24 cellular contexts compared by ENCODE assay signal in the genomic region with DNA sequence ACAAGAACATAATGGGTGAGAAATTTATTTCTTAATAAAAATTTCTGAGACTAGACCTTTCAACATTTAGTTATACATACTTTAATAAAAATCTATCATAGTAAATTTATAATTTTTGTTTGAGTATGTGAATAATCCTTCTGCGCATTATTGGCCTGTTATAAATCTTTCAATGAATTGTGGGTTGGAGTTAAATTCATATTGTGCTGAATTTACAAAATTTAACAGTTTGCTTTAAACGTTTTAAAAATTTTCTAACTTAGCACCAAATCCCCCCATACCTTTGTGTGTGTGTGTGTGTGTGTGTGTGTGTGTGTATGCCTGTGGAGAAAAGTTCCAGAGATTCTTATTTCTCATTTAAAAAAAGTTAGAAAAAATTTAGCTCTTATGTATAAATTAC.
"Had no signal": no experiment of that assay in that cellular context is flagged by ENCODE, and none has a peak within 500 bp of the region (broad histone marks: within the 10 kb centered on the region; RNA-seq: fewer than 3 reads in every experiment).

No MANE protein-coding gene starts in this region.

- FAIRE-seq: kidney had no signal

- H3K9me3 ChIP-seq: gastroesophageal sphincter, psoas muscle, suprapubic skin, transverse colon, upper lobe of right lung, uterus had no signal

- H3K4me1 ChIP-seq: spleen, suprapubic skin, upper lobe of right lung, uterus had no signal

- DNase-seq: dorsolateral prefrontal cortex; effector CD4-positive, alpha-beta T cell; foreskin fibroblast; heart left ventricle; kidney; natural killer cell; posterior cingulate gyrus; psoas muscle; right cardiac atrium; spleen; stimulated activated CD4-positive, alpha-beta T cell treated with anti-CD3 and anti-CD28 coated beads, Interleukin-15, amount 100 ng/mL, for 24 hours; stimulated activated CD4-positive, alpha-beta T cell treated with anti-CD3 and anti-CD28 coated beads, Interleukin-2, amount 100 ng/mL, for 48 hours; stimulated activated naive B cell treated with anti-CD40 and anti-IgM and Interleukin-4, amounts not matched to agents 10 μg/mL and 1 μg/mL and 100 μg/mL, for 72 hours; transverse colon; upper lobe of right lung; uterus had no signal

- H3K36me3 ChIP-seq: gastroesophageal sphincter, heart left ventricle, spleen, suprapubic skin, transverse colon, upper lobe of right lung, uterus had no signal

- H3K4me3 ChIP-seq: dorsolateral prefrontal cortex, gastroesophageal sphincter, heart left ventricle, hepatocyte, lung, psoas muscle, skin epidermis, spleen, suprapubic skin, transverse colon, upper lobe of right lung, uterus had no signal

- H2AFZ ChIP-seq: hepatocyte had no signal

- ATAC-seq: esophagus mucosa; gastroesophageal sphincter; heart left ventricle; left lobe of liver; natural killer cell; psoas muscle; right cardiac atrium; stimulated activated naive B cell treated with anti-CD40 and anti-IgM and Interleukin-4, amounts not matched to agents 10 μg/mL and 1 μg/mL and 100 μg/mL, for 72 hours; upper lobe of right lung had no signal

- H3K27me3 ChIP-seq: dorsolateral prefrontal cortex, gastroesophageal sphincter, heart left ventricle, hepatocyte, spleen, suprapubic skin, transverse colon, upper lobe of right lung, uterus had no signal

- H3K27ac ChIP-seq: dorsolateral prefrontal cortex, epithelial cell of prostate, gastroesophageal sphincter, heart left ventricle, hepatocyte, psoas muscle, skin epidermis, spleen, suprapubic skin, transverse colon, upper lobe of right lung, uterus had no signal

- H3K4me2 ChIP-seq: hepatocyte had no signal
